ENCODE assay signal across 13 cellular contexts in the genomic region with DNA sequence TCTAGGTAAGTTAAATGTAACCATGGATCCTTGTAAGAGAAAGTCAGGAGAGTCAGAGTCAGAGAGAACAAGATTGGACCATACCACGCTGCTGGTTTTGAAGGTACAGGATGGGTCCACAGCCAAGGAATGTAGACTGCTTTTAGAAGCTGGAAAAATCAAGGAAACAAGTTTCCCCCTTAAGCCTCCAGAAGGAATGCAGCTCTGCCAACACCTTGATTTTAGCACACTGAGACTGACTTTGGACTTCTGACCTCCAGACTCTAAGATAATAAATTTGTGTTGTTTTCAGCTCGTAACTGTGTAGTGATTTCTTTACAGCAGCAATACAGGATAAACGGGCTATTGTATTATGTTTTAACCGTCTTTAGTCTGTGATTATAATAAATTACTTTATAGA.
DNase-seq lines count a peak whose midpoint lies in the region; ATAC-seq, FAIRE-seq and TF ChIP-seq lines count a peak whose summit lies in the region.
"Had no signal": no experiment of that assay in that cellular context is flagged by ENCODE, and none has a peak within 500 bp of the region (broad histone marks: within the 10 kb centered on the region; RNA-seq: fewer than 3 reads in every experiment).

No MANE protein-coding gene starts in this region.

- no peaks in the 10 kb centered on the region for H3K9me3 ChIP-seq in hepatocyte (ENCODE audit: low read depth)
- H3K9me3 ChIP-seq in mucosa of descending colon: peaks cover 3% of the 10 kb centered on the region
- H3K9me3 ChIP-seq in left lung: peaks cover 0 to 3% of the 10 kb centered on the region in 2 donors

- H4K20me1 ChIP-seq in hepatocyte (ENCODE audit: insufficient read depth, poor library complexity, severe bottlenecking): no peaks in the 10 kb centered on the region

- H3K27me3 ChIP-seq in hepatocyte: no peaks in the 10 kb centered on the region
- no peaks in the 10 kb centered on the region for H3K27me3 ChIP-seq in left lung

- ATAC-seq in mucosa of descending colon (peak; percentile 99), left lung (no peak)

- FAIRE-seq in RCC 7860 (lab: Jason Lieb, UNC): no peak
- FAIRE-seq: GM12891 had no signal

- H3K4me3 ChIP-seq in hepatocyte: no peak overlapping the region
- no peak overlapping the region for H3K4me3 ChIP-seq in mucosa of descending colon
- H3K4me3 ChIP-seq in left lung: no peak overlapping the region

- H3K27ac ChIP-seq in hepatocyte: peak overlapping the region; percentile 65
- H3K27ac ChIP-seq in left lung: no peak overlapping the region
- H3K27ac ChIP-seq: HL-60 had no signal

- peak overlapping the region; percentile 28 for H3K4me2 ChIP-seq in hepatocyte

- H3K36me3 ChIP-seq in hepatocyte (replicated peaks; ENCODE audit: insufficient read depth, low read depth) (no peaks in the 10 kb centered on the region), mucosa of descending colon (ENCODE audit: low read depth) (no peaks in the 10 kb centered on the region), left lung (no peaks in the 10 kb centered on the region)

- intact Hi-C loops in mucosa of descending colon (cut with DNase I, micrococcal nuclease): no loop called here
- intact Hi-C loops in left lung (cut with DNase I): no loop called here

- 45% methylated on average over 4 of the region's 4 CpGs for WGBS in hepatocyte (ENCODE audit: low lambda C conversion rate, missing lambda C conversion rate)

- no peaks in the 10 kb centered on the region for H3K79me2 ChIP-seq in hepatocyte

- no peak overlapping the region for H2AFZ ChIP-seq in hepatocyte

- DNase-seq in HT-29 (ENCODE audit: low spot score) (peak; percentile 3), hepatocyte (ENCODE audit: low spot score) (peak; percentile 56), mucosa of descending colon (peak in 1 of 3 donors; percentile 50), RCC 7860 (ENCODE audit: low spot score) (no peak), left lung (no peak), iPS-NIHi7 (ENCODE audit: extremely low spot score) (no peak), GF-D8 (lab: John Stamatoyannopoulos, UW) (no peak)
- DNase-seq: C1 segment of cervical spinal cord; CD4-positive, alpha-beta T cell; DMS79; HCEC 1CT had no signal

- TF ChIP-seq CTCF in hepatocyte (IDR thresholded peaks at IDR 0.05; ENCODE audit: poor library complexity) (no peak), mucosa of descending colon (IDR thresholded peaks at IDR 0.05) (no peak), left lung (IDR thresholded peaks at IDR 0.05) (no peak)

- H3K9me2 ChIP-seq in hepatocyte (replicated peaks; ENCODE audit: insufficient read depth): no peaks in the 10 kb centered on the region

- H3K4me1 ChIP-seq in hepatocyte (ENCODE audit: insufficient read depth): peaks cover 5% of the 10 kb centered on the region
- peaks cover 4% of the 10 kb centered on the region for H3K4me1 ChIP-seq in mucosa of descending colon (ENCODE audit: low read depth)
- no peaks in the 10 kb centered on the region for H3K4me1 ChIP-seq in left lung

Comparison
In these comparisons a context has a peak if more than half of its experiments do, and no peak if none do; other contexts are left out.
1. DNase-seq: peak in HT-29 (single experiment) and hepatocyte (single experiment); none in RCC 7860 (single experiment), left lung (0 of 2), iPS-NIHi7 (single experiment) and GF-D8 (single experiment).